ENCODE assay signal across 31 cellular contexts in genomic region chr3:50287262-50287661, GRCh38. TPM values are rescaled to one million over a fixed set of nuclear protein-coding genes. Genes with fewer than 3 reads are reported as not detected.
"Had no signal": no experiment of that assay in that cellular context is flagged by ENCODE, and none has a peak within 500 bp of the region (broad histone marks: within the 10 kb centered on the region; RNA-seq: fewer than 3 reads in every experiment).

No MANE protein-coding gene starts in this region.

- DNase-seq: activated CD4-positive, alpha-beta T cell treated with anti-CD3 and anti-CD28 coated beads for 48 hours; activated CD4-positive, alpha-beta T cell treated with anti-CD3 and anti-CD28 coated beads, Interleukin-2, amount 50 U/mL, for 48 hours; activated CD8-positive, alpha-beta memory T cell treated with anti-CD3 and anti-CD28 coated beads for 24 hours; amygdala; cerebellar nuclear complex; colonic mucosa; effector memory CD4-positive, alpha-beta T cell; erythroblast; gastrocnemius medialis; glutamatergic neuron; hippocampal formation; lower lobe of right lung; mesenchymal stem cell; naive thymus-derived CD8-positive, alpha-beta T cell; posterior cingulate gyrus; stimulated activated CD4-positive, alpha-beta T cell treated with anti-CD3 and anti-CD28 coated beads, Interleukin-4, amount 100 ng/mL, for 24 hours; T-helper 17 cell; T1000; WERI-Rb-1 had no signal

- H3K27me3 Mint-ChIP-seq: naive thymus-derived CD8-positive, alpha-beta T cell; stimulated activated memory B cell treated with anti-CD40 and anti-IgM and Interleukin-4, amounts not matched to agents 10 μg/mL and 1 μg/mL and 100 μg/mL, for 72 hours; T-helper 17 cell had no signal

- ATAC-seq: activated CD4-positive, CD25-positive, alpha-beta regulatory T cell treated with anti-CD3 and anti-CD28 coated beads, Interleukin-2, amount 50 U/mL, for 24 hours; gastrocnemius medialis; lower lobe of right lung; naive thymus-derived CD8-positive, alpha-beta T cell; sciatic nerve; SK-N-SH treated with all-trans-retinoic acid at 6 μM for 48 hours; T-helper 17 cell had no signal

- H3K27me3 ChIP-seq: breast epithelium, colonic mucosa, gastrocnemius medialis, tibial nerve had no signal

- H3K9me3 ChIP-seq: breast epithelium, colonic mucosa, gastrocnemius medialis, lower lobe of right lung, tibial nerve had no signal

- H3K27ac Mint-ChIP-seq: stimulated activated memory B cell treated with anti-CD40 and anti-IgM and Interleukin-4, amounts not matched to agents 10 μg/mL and 1 μg/mL and 100 μg/mL, for 72 hours; T-helper 17 cell had no signal

- H3K9me3 Mint-ChIP-seq: naive thymus-derived CD8-positive, alpha-beta T cell; stimulated activated memory B cell treated with anti-CD40 and anti-IgM and Interleukin-4, amounts not matched to agents 10 μg/mL and 1 μg/mL and 100 μg/mL, for 72 hours had no signal

- H3K4me3 ChIP-seq: breast epithelium, colonic mucosa, gastrocnemius medialis, lower lobe of right lung, skin epidermis, tibial nerve had no signal

- H3K27ac ChIP-seq: breast epithelium, colonic mucosa, lower lobe of right lung, skin epidermis, tibial nerve, WERI-Rb-1 had no signal

- H3K36me3 ChIP-seq: breast epithelium, colonic mucosa had no signal

- H3K4me3 Mint-ChIP-seq: naive thymus-derived CD8-positive, alpha-beta T cell; stimulated activated memory B cell treated with anti-CD40 and anti-IgM and Interleukin-4, amounts not matched to agents 10 μg/mL and 1 μg/mL and 100 μg/mL, for 72 hours; T-helper 17 cell had no signal

RNA-seq across cellular contexts. Expression of gene LSMEM2, which starts 8.4 kb away (rescaled TPM):
- total RNA-seq: breast epithelium; colonic mucosa; dermis microvascular lymphatic vessel endothelial cell; kidney epithelial cell; lower lobe of right lung; naive thymus-derived CD8-positive, alpha-beta T cell; osteoblast; T-helper 17 cell; temporal lobe; ureter had no signal

RNA-seq across cellular contexts. Expression of gene HYAL1, which starts 16.1 kb away (rescaled TPM):
- total RNA-seq: kidney epithelial cell had no signal
